ENCODE assay signal across 8 cellular contexts in genomic region chr1:23403735-23404486, GRCh38. TPM values are rescaled to one million over a fixed set of nuclear protein-coding genes. Genes with fewer than 3 reads are reported as not detected.
A peak's percentile ranks its signal among the peaks of the same experiment; 100 is the strongest.
DNase-seq lines count a peak whose midpoint lies in the region; ATAC-seq and TF ChIP-seq lines count a peak whose summit lies in the region.

No MANE protein-coding gene starts in this region.

- H3K36me3 Mint-ChIP-seq in activated CD8-positive, alpha-beta memory T cell treated with anti-CD3 and anti-CD28 coated beads, Interleukin-2, amount 10 ng/mL, durations not matched to agents 7 days and 5 days: no peaks in the 10 kb centered on the region
- H3K36me3 Mint-ChIP-seq in endothelial cell (ENCODE audit: low read depth, unreplicated experiment): peaks cover 3% of the 10 kb centered on the region

- peak; percentile 86 for ATAC-seq in activated CD8-positive, alpha-beta memory T cell treated with anti-CD3 and anti-CD28 coated beads, Interleukin-2, amount 10 ng/mL, durations not matched to agents 7 days and 5 days
- no peak for ATAC-seq in GM21619 (IDR thresholded peaks at IDR 0.05; ENCODE audit: unreplicated experiment)

- CTCF ChIA-PET in activated CD8-positive, alpha-beta memory T cell treated with anti-CD3 and anti-CD28 coated beads, Interleukin-2, amount 10 ng/mL, durations not matched to agents 7 days and 5 days (lab: Charles Lee): interaction anchor here (0.6 to 3.3 kb wide), 23 partner anchors 8 to 435 kb away, joined by 3 to 16 read pairs (median 5); partner anchors contain the start of genes HNRNPR and ZNF436

- peaks cover 16% of the 10 kb centered on the region for H3K4me1 Mint-ChIP-seq in activated CD8-positive, alpha-beta memory T cell treated with anti-CD3 and anti-CD28 coated beads, Interleukin-2, amount 10 ng/mL, durations not matched to agents 7 days and 5 days
- peaks cover 11% of the 10 kb centered on the region for H3K4me1 Mint-ChIP-seq in endothelial cell (ENCODE audit: unreplicated experiment)

- peak; percentile 94 for TF ChIP-seq CTCF in endothelial cell (IDR thresholded peaks at IDR 0.05; ENCODE audit: unreplicated experiment)

- H3K27ac Mint-ChIP-seq in activated CD8-positive, alpha-beta memory T cell treated with anti-CD3 and anti-CD28 coated beads, Interleukin-2, amount 10 ng/mL, durations not matched to agents 7 days and 5 days: no peak overlapping the region
- H3K27ac Mint-ChIP-seq in endothelial cell (ENCODE audit: unreplicated experiment): no peak overlapping the region

- no peaks in the 10 kb centered on the region for H3K36me3 ChIP-seq in mesodermal cell (ENCODE audit: control insufficient read depth, insufficient read depth, low read length)

- no peaks in the 10 kb centered on the region for H3K27me3 Mint-ChIP-seq in activated CD8-positive, alpha-beta memory T cell treated with anti-CD3 and anti-CD28 coated beads, Interleukin-2, amount 10 ng/mL, durations not matched to agents 7 days and 5 days
- peaks cover 3% of the 10 kb centered on the region for H3K27me3 Mint-ChIP-seq in endothelial cell (ENCODE audit: unreplicated experiment)

- H3K9me3 ChIP-seq in mesodermal cell (ENCODE audit: control insufficient read depth, low read length): no peaks in the 10 kb centered on the region

- peak overlapping the region; percentile 47 for H3K27ac ChIP-seq in mesodermal cell (ENCODE audit: low read depth, low read length, severe bottlenecking)

- no peaks in the 10 kb centered on the region for H3K9me3 Mint-ChIP-seq in activated CD8-positive, alpha-beta memory T cell treated with anti-CD3 and anti-CD28 coated beads, Interleukin-2, amount 10 ng/mL, durations not matched to agents 7 days and 5 days (ENCODE audit: low read depth)
- no peaks in the 10 kb centered on the region for H3K9me3 Mint-ChIP-seq in endothelial cell (ENCODE audit: unreplicated experiment)

- peaks cover 23% of the 10 kb centered on the region for H3K4me1 ChIP-seq in mesodermal cell (ENCODE audit: control insufficient read depth, insufficient read depth, low read length, poor library complexity, severe bottlenecking)

- no peak overlapping the region for H3K4me3 ChIP-seq in mesodermal cell (ENCODE audit: extremely low read depth, insufficient read depth, low read length, poor library complexity, severe bottlenecking)

- DNase-seq in CMK (ENCODE audit: low read depth): peak; percentile 45
- DNase-seq in HUDEP-2 (lab: John Stamatoyannopoulos, UW; ENCODE audit: unreplicated experiment in 76 of 76): peak in 75 of 76 experiments; percentile 70 to 94 (median 88)
- peak; percentile 56 for DNase-seq in NOMO-1 treated with DMSO at 0.1 percent for 48 hours (lab: John Stamatoyannopoulos, UW; ENCODE audit: unreplicated experiment)
- peak; percentile 90 for DNase-seq in activated CD8-positive, alpha-beta memory T cell treated with anti-CD3 and anti-CD28 coated beads, Interleukin-2, amount 10 ng/mL, durations not matched to agents 7 days and 5 days
- peak; percentile 88 for DNase-seq in endothelial cell (ENCODE audit: low spot score)
- DNase-seq in stimulated activated CD8-positive, alpha-beta memory T cell treated with anti-CD3 and anti-CD28 coated beads, Interleukin-15, amount 100 ng/mL, for 24 hours (ENCODE audit: low read depth): peak; percentile 70

- 10 to 15% methylated on average over 14 to 18 of the region's 19 CpGs for WGBS in mesodermal cell (ENCODE audit: insufficient coverage in 2 of 2), 2 experiments

- H3K4me3 Mint-ChIP-seq in activated CD8-positive, alpha-beta memory T cell treated with anti-CD3 and anti-CD28 coated beads, Interleukin-2, amount 10 ng/mL, durations not matched to agents 7 days and 5 days: no peak overlapping the region
- no peak overlapping the region for H3K4me3 Mint-ChIP-seq in endothelial cell (ENCODE audit: unreplicated experiment)

RNA-seq across cellular contexts. Expression of gene TCEA3, which starts 20.6 kb away (rescaled TPM):
- total RNA-seq in activated CD8-positive, alpha-beta memory T cell treated with anti-CD3 and anti-CD28 coated beads, Interleukin-2, amount 10 ng/mL, durations not matched to agents 7 days and 5 days: 1 to 10 TPM in 1 of 2 experiments, under 1 TPM in 1; 0.26 to 1.3 TPM
- 9.7 TPM for total RNA-seq in endothelial cell (ENCODE audit: unreplicated experiment)
- 2.2 TPM for polyA plus RNA-seq in mesodermal cell (2013, experiment 1 of 2)
- polyA plus RNA-seq in mesodermal cell (2013, experiment 2 of 2): 3.3 TPM

RNA-seq across cellular contexts. Expression of gene ZNF436, which starts 34.3 kb away (rescaled TPM):
- 1 to 10 TPM; 5.3 to 6.6 TPM for total RNA-seq in activated CD8-positive, alpha-beta memory T cell treated with anti-CD3 and anti-CD28 coated beads, Interleukin-2, amount 10 ng/mL, durations not matched to agents 7 days and 5 days
- total RNA-seq in endothelial cell (ENCODE audit: unreplicated experiment): 26.0 TPM
- polyA plus RNA-seq in mesodermal cell (2013, experiment 1 of 2): 8.3 TPM
- 7.2 TPM for polyA plus RNA-seq in mesodermal cell (2013, experiment 2 of 2)

RNA-seq across cellular contexts. Expression of gene HNRNPR, which starts 59.8 kb away (rescaled TPM):
- 100 to 1,000 TPM; 220 to 222 TPM for total RNA-seq in activated CD8-positive, alpha-beta memory T cell treated with anti-CD3 and anti-CD28 coated beads, Interleukin-2, amount 10 ng/mL, durations not matched to agents 7 days and 5 days
- 146 TPM for total RNA-seq in endothelial cell (ENCODE audit: unreplicated experiment)
- 129 TPM for polyA plus RNA-seq in mesodermal cell (2013, experiment 1 of 2)
- polyA plus RNA-seq in mesodermal cell (2013, experiment 2 of 2): 145 TPM
